2 cellular contexts compared by ENCODE assay signal in the genomic region with DNA sequence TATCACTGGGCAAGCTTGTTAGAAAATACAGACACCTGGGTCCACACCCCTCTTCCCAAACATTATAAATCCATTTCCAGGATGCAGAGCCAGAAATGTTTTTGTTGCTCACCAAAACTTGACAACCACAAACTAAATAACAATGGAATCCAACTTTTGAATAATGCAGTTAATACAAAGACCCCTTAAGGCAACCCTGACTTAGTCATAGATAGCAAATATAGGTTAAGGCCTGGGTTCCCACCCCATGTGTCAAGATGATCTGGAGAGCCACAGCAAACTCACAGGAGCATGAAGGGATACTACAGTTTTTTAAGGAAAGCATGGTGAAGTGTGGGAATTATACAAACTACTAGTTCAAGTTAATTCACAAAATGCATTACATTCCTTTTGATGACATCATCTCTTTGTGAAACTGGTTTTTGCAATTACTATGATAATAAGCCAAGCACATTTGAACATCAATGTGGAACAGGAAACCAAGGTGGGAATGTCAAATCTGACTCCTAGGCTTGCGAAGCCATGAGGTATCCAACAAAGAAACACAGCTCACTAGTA.
TF ChIP-seq lines count a peak whose summit lies in the region.

No MANE protein-coding gene starts in this region.

TF ChIP-seq in A549, 52 proteins besides CTCF, POLR2A, EP300 and RAD21:
- no peak for TF ChIP-seq ESRRA (IDR thresholded peaks at IDR 0.05; ENCODE audit: borderline replicate concordance, low read length)
- no peak for TF ChIP-seq CHD2 (IDR thresholded peaks at IDR 0.05; ENCODE audit: low read length, partially characterized antibody)
- no peak for TF ChIP-seq SREBF2 (IDR thresholded peaks at IDR 0.05)
- TF ChIP-seq, protein P1, sequence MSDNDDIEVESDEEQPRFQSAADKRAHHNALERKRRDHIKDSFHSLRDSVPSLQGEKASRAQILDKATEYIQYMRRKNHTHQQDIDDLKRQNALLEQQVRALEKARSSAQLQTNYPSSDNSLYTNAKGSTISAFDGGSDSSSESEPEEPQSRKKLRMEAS (IDR thresholded peaks at IDR 0.05) = peak; percentile 6; the same call in 1 of the 2 replicates
- TF ChIP-seq MAFK (IDR thresholded peaks at IDR 0.05; ENCODE audit: partially characterized antibody) = no peak
- no peak for TF ChIP-seq KDM1A (IDR thresholded peaks at IDR 0.05; ENCODE audit: low read depth)
- TF ChIP-seq TP53 (CRISPR knock-in tag; IDR thresholded peaks at IDR 0.05) = no peak
- TF ChIP-seq CBX2 (IDR thresholded peaks at IDR 0.05; ENCODE audit: borderline replicate concordance, low read depth) = no peak
- no peak for TF ChIP-seq PHF8 (IDR thresholded peaks at IDR 0.05; ENCODE audit: borderline replicate concordance, low read depth)
- no peak for TF ChIP-seq FOSL2 (IDR thresholded peaks at IDR 0.05)
- TF ChIP-seq FOSL2 (CRISPR knock-in tag; IDR thresholded peaks at IDR 0.05) = peak; percentile 47; the same call in 1 of the 2 replicates

TF ChIP-seq in IMR-90, 13 proteins besides CTCF, POLR2A, EP300 and RAD21:
- TF ChIP-seq MAZ (IDR thresholded peaks at IDR 0.05; ENCODE audit: borderline replicate concordance, low read depth, low read length) (no peak), FOS (IDR thresholded peaks at IDR 0.05; ENCODE audit: low read depth, low read length) (0 out of 2 replicates have a peak, but pooled peaks have one; percentile 40), RCOR1 (IDR thresholded peaks at IDR 0.05; ENCODE audit: insufficient replicate concordance, low read length) (no peak), RFX5 (IDR thresholded peaks at IDR 0.05; ENCODE audit: low read depth, low read length) (no peak), MXI1 (IDR thresholded peaks at IDR 0.05; ENCODE audit: borderline replicate concordance, low read depth, low read length) (0 out of 2 replicates have a peak, but pooled peaks have one; percentile 19), CHD1 (IDR thresholded peaks at IDR 0.05; ENCODE audit: low read depth, low read length) (no peak), USF2 (IDR thresholded peaks at IDR 0.05; ENCODE audit: low read depth, low read length) (no peak), CEBPB (IDR thresholded peaks at IDR 0.05; ENCODE audit: low read depth, low read length) (peak; percentile 71), SMC3 (IDR thresholded peaks at IDR 0.05; ENCODE audit: low read depth, low read length) (no peak), BHLHE40 (IDR thresholded peaks at IDR 0.05; ENCODE audit: low read depth, low read length) (no peak), MAFK (IDR thresholded peaks at IDR 0.05; ENCODE audit: low read depth, low read length) (peak; percentile 33; the same call in 1 of the 2 replicates), NFE2L2 (IDR thresholded peaks at IDR 0.05; ENCODE audit: low read depth, low read length) (no peak)
- TF ChIP-seq, protein P2, sequence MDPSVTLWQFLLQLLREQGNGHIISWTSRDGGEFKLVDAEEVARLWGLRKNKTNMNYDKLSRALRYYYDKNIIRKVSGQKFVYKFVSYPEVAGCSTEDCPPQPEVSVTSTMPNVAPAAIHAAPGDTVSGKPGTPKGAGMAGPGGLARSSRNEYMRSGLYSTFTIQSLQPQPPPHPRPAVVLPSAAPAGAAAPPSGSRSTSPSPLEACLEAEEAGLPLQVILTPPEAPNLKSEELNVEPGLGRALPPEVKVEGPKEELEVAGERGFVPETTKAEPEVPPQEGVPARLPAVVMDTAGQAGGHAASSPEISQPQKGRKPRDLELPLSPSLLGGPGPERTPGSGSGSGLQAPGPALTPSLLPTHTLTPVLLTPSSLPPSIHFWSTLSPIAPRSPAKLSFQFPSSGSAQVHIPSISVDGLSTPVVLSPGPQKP (IDR thresholded peaks at IDR 0.05; ENCODE audit: borderline replicate concordance, low read depth, low read length) = no peak
TF ChIP-seq in IMR-90: peak in this region for 4.
